In genomic region chr6:56727097-56727845, GRCh38 we compare ENCODE assay signal across 16 cellular contexts.
DNase-seq lines count a peak whose midpoint lies in the region; ATAC-seq and TF ChIP-seq lines count a peak whose summit lies in the region.
"Had no signal": no experiment of that assay in that cellular context is flagged by ENCODE, and none has a peak within 500 bp of the region (broad histone marks: within the 10 kb centered on the region; RNA-seq: fewer than 3 reads in every experiment).

No MANE protein-coding gene starts in this region.

- WGBS in HUES64 = 69% methylated on average over 4 of the region's 4 CpGs

- no peak for TF ChIP-seq CTCF in mucosa of descending colon (IDR thresholded peaks at IDR 0.05)
- no peak for TF ChIP-seq CTCF in uterus (IDR thresholded peaks at IDR 0.05)

- H3K27me3 ChIP-seq in HUES64 (ENCODE audit: insufficient read depth, low read length) (no peaks in the 10 kb centered on the region), uterus (no peaks in the 10 kb centered on the region)
- H3K27me3 ChIP-seq: dorsolateral prefrontal cortex, gastrocnemius medialis, tibial nerve had no signal

- H3K9me3 ChIP-seq in HUES64 (ENCODE audit: insufficient read depth, low read depth, low read length) = no peaks in the 10 kb centered on the region
- no peaks in the 10 kb centered on the region for H3K9me3 ChIP-seq in mucosa of descending colon
- H3K9me3 ChIP-seq in uterus = no peaks in the 10 kb centered on the region
- H3K9me3 ChIP-seq: gastrocnemius medialis, tibial nerve had no signal

- H3K4me1 ChIP-seq in HUES64 (ENCODE audit: insufficient read depth, low read length) = peaks cover 44% of the 10 kb centered on the region
- H3K4me1 ChIP-seq in mucosa of descending colon (ENCODE audit: low read depth) = peaks cover 28% of the 10 kb centered on the region
- H3K4me1 ChIP-seq in uterus = peaks cover 0 to 4% of the 10 kb centered on the region in 2 donors

- H3K4me3 ChIP-seq in HUES64 (ENCODE audit: low read length) (no peak overlapping the region), mucosa of descending colon (no peak overlapping the region), uterus (no peak overlapping the region)
- H3K4me3 ChIP-seq: dorsolateral prefrontal cortex, gastrocnemius medialis, tibial nerve had no signal

- H3K9ac ChIP-seq in HUES64 (ENCODE audit: low read depth, low read length) = no peak overlapping the region

- peak; percentile 63 for ATAC-seq in mucosa of descending colon
- no peak for ATAC-seq in HG02840 (IDR thresholded peaks at IDR 0.05; ENCODE audit: low FRiP score, unreplicated experiment)
- ATAC-seq in HG03039 (IDR thresholded peaks at IDR 0.05; ENCODE audit: unreplicated experiment) = no peak
- ATAC-seq: activated CD4-positive, CD25-positive, alpha-beta regulatory T cell treated with anti-CD3 and anti-CD28 coated beads, Interleukin-2, amount 50 U/mL, for 24 hours; activated T-cell treated with anti-CD3 and anti-CD28 coated beads, Interleukin-2, amount 50 U/mL, for 4 hours; gastrocnemius medialis; left cardiac atrium had no signal

- DNase-seq in AG08395 (ENCODE audit: low spot score) = peak; percentile 60
- DNase-seq in dedifferentiated amniotic fluid mesenchymal stem cell (ENCODE audit: extremely low spot score) = peak; percentile 40
- DNase-seq in mucosa of descending colon = no peak
- DNase-seq in inferior parietal cortex (ENCODE audit: extremely low spot score) = no peak
- DNase-seq in uterus = no peak
- DNase-seq: activated T-cell treated with anti-CD3 and anti-CD28 coated beads, Interleukin-2, amount 50 U/mL, for 4 hours; amygdala; DND-41; dorsolateral prefrontal cortex; gastrocnemius medialis; left cardiac atrium had no signal

- TF ChIP-seq POLR2A in uterus (IDR thresholded peaks at IDR 0.05) = no peak

- intact Hi-C loops in mucosa of descending colon (cut with DNase I, micrococcal nuclease) (no loop called here), uterus (cut with DNase I; ENCODE audit: low total_unique reads) (no loop called here)

- H3K36me3 ChIP-seq in HUES64 (ENCODE audit: insufficient read depth, low read length) (no peaks in the 10 kb centered on the region), mucosa of descending colon (ENCODE audit: low read depth) (no peaks in the 10 kb centered on the region), uterus (no peaks in the 10 kb centered on the region)
- H3K36me3 ChIP-seq: gastrocnemius medialis, tibial nerve had no signal

- H3K27ac ChIP-seq in HUES64 (ENCODE audit: low read depth, low read length) (peak overlapping the region; percentile 11; the same call in 1 of the 2 replicates), uterus (no peak overlapping the region)

Comparison
In these comparisons a context has a peak if more than half of its experiments do, and no peak if none do; other contexts are left out.
1. DNase-seq: peak in AG08395 (single experiment) and dedifferentiated amniotic fluid mesenchymal stem cell (single experiment); none in mucosa of descending colon (0 of 3), inferior parietal cortex (single experiment) and uterus (0 of 2).